Comparison of ENCODE assay signal across 1 cellular context in the genomic region with DNA sequence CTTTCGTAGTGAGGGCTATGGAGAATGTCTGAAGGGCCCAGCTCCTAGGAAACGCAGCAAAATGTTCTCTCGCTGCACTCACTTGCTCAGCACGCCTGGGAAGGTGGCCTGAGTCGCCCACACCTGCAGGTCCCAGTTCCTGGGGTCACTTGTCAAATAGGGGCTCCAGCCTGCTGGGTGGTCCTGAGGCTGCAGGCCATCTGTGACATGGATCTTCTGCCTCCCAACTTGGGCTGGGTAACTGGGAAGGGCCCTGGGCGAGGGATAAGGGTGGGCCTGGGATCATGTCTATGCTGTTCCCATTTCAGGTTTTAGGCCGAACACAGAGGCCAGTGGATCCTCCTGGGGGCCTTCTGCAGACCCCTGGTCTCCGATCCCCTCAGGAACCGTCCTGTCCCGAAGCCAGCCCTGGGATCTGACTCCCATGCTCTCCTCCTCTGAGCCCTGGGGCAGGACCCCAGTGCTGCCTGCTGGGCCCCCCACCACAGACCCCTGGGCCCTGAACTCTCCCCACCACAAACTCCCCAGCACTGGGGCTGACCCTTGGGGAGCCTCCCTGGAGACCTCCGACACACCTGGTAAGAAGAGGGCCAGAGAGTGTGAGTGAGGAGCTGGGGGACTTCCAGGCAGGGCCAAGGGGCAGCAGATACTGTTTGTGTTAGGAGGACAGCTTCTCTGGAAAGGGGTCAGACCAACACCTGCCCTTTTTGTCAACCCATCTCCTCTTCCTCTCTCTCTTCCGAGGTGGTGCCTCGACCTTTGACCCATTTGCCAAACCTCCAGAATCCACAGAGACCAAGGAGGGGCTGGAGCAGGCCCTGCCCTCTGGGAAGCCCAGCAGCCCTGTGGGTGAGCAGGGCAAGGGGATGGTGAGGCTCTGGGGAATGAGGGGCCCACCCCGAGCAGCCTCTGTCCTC.
TF ChIP-seq lines count a peak whose summit lies in the region.

No MANE protein-coding gene starts in this region.

TF ChIP-seq in neural cell, 6 proteins besides CTCF, POLR2A, EP300 and RAD21:
- TF ChIP-seq, protein P1, sequence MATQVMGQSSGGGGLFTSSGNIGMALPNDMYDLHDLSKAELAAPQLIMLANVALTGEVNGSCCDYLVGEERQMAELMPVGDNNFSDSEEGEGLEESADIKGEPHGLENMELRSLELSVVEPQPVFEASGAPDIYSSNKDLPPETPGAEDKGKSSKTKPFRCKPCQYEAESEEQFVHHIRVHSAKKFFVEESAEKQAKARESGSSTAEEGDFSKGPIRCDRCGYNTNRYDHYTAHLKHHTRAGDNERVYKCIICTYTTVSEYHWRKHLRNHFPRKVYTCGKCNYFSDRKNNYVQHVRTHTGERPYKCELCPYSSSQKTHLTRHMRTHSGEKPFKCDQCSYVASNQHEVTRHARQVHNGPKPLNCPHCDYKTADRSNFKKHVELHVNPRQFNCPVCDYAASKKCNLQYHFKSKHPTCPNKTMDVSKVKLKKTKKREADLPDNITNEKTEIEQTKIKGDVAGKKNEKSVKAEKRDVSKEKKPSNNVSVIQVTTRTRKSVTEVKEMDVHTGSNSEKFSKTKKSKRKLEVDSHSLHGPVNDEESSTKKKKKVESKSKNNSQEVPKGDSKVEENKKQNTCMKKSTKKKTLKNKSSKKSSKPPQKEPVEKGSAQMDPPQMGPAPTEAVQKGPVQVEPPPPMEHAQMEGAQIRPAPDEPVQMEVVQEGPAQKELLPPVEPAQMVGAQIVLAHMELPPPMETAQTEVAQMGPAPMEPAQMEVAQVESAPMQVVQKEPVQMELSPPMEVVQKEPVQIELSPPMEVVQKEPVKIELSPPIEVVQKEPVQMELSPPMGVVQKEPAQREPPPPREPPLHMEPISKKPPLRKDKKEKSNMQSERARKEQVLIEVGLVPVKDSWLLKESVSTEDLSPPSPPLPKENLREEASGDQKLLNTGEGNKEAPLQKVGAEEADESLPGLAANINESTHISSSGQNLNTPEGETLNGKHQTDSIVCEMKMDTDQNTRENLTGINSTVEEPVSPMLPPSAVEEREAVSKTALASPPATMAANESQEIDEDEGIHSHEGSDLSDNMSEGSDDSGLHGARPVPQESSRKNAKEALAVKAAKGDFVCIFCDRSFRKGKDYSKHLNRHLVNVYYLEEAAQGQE (IDR thresholded peaks at IDR 0.05; ENCODE audit: borderline replicate concordance) = no peak
